Comparison of ENCODE assay signal across 8 cellular contexts in the genomic region with DNA sequence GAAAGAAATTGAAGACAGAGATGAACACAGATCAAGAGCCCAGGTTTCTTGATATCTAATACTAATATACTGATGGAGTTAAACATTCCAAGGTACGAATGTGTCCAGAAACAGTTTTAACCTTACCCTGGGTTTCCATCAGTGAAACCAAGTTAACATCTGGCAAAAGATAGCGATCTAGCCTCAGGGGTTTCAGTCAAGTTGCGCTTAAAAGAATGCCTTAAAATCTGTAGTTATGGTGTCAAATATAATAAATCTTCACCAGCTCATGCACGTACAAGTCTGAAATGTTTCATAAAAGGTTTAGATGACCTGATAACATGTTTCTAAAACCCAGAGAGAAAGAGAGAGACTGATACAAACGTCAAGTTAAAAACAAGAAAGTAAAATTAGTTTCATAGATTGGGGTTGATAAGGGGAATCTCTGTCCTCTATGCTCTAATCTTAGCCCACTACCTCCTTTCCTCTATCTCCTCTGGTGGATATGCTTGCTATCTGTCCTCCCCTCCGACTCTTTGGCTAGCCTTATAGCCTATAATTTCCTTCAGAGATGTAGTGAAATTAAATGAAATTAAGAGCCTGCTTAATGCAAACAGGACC. TPM values are rescaled to one million over a fixed set of nuclear protein-coding genes. Genes with fewer than 3 reads are reported as not detected.
DNase-seq lines count a peak whose midpoint lies in the region; ATAC-seq and TF ChIP-seq lines count a peak whose summit lies in the region.
"Had no signal": no experiment of that assay in that cellular context is flagged by ENCODE, and none has a peak within 500 bp of the region (broad histone marks: within the 10 kb centered on the region; RNA-seq: fewer than 3 reads in every experiment).

No MANE protein-coding gene starts in this region.

- H4K20me1 ChIP-seq in hepatocyte (ENCODE audit: insufficient read depth, poor library complexity, severe bottlenecking), result no peaks in the 10 kb centered on the region

- no peaks in the 10 kb centered on the region for H3K79me2 ChIP-seq in hepatocyte

- no peaks in the 10 kb centered on the region for H3K9me3 ChIP-seq in hepatocyte (ENCODE audit: low read depth)

- in situ Hi-C loops in GM13976 (cut with MboI; ENCODE audit: low sequenced_read_pairs, unreplicated experiment), result no loop called here

- no peaks in the 10 kb centered on the region for H3K9me2 ChIP-seq in hepatocyte (replicated peaks; ENCODE audit: insufficient read depth)

- peaks cover 4% of the 10 kb centered on the region for H3K27me3 Mint-ChIP-seq in activated B cell treated with CpG ODN at 0.5 μM for 24 hours
- H3K27me3 Mint-ChIP-seq in stimulated activated naive B cell treated with anti-CD40 and anti-IgM and Interleukin-4, amounts not matched to agents 10 μg/mL and 1 μg/mL and 100 μg/mL, for 72 hours, result peaks cover 0 to under 1% of the 10 kb centered on the region in 2 donors

- 45% methylated on average over 6 of the region's 6 CpGs for WGBS in hepatocyte (ENCODE audit: low lambda C conversion rate, missing lambda C conversion rate)

- POLR2A ChIA-PET in activated B cell treated with CpG ODN at 0.5 μM for 24 hours (lab: Charles Lee), result interaction anchor here (1.1 to 2.3 kb wide), 5 partner anchors 17 to 133 kb away, joined by 3 to 22 read pairs (median 4); partner anchors contain the start of genes FOS, NEK9 and TMED10

- H3K4me3 ChIP-seq in HL-60 (replicated peaks; ENCODE audit: insufficient read depth, low read length), result no peak overlapping the region
- H3K4me3 ChIP-seq in hepatocyte, result no peak overlapping the region

- H3K4me1 Mint-ChIP-seq in activated B cell treated with CpG ODN at 0.5 μM for 24 hours, result peaks cover 24% of the 10 kb centered on the region
- H3K4me1 Mint-ChIP-seq in stimulated activated naive B cell treated with anti-CD40 and anti-IgM and Interleukin-4, amounts not matched to agents 10 μg/mL and 1 μg/mL and 100 μg/mL, for 72 hours, result peaks cover 9 to 21% of the 10 kb centered on the region in 2 donors

- peak overlapping the region; percentile 95 for H3K4me3 Mint-ChIP-seq in activated B cell treated with CpG ODN at 0.5 μM for 24 hours
- peak overlapping the region in 1 of 2 donors; percentile 95 for H3K4me3 Mint-ChIP-seq in stimulated activated naive B cell treated with anti-CD40 and anti-IgM and Interleukin-4, amounts not matched to agents 10 μg/mL and 1 μg/mL and 100 μg/mL, for 72 hours

- peak overlapping the region; percentile 69 for H3K4me2 ChIP-seq in hepatocyte

- CTCF ChIA-PET in activated B cell treated with CpG ODN at 0.5 μM for 24 hours (lab: Charles Lee), result interaction anchor here (1.4 kb wide), 1 partner anchor 38 kb away, joined by 4 read pairs; no protein-coding TSS in a partner anchor

- peaks cover 2% of the 10 kb centered on the region for H3K36me3 Mint-ChIP-seq in activated B cell treated with CpG ODN at 0.5 μM for 24 hours (ENCODE audit: low read depth)
- no peaks in the 10 kb centered on the region for H3K36me3 Mint-ChIP-seq in stimulated activated naive B cell treated with anti-CD40 and anti-IgM and Interleukin-4, amounts not matched to agents 10 μg/mL and 1 μg/mL and 100 μg/mL, for 72 hours

- H2AFZ ChIP-seq in hepatocyte, result no peak overlapping the region

- H3K27me3 ChIP-seq in HL-60 (ENCODE audit: insufficient read depth, poor library complexity, severe bottlenecking), result no peaks in the 10 kb centered on the region
- no peaks in the 10 kb centered on the region for H3K27me3 ChIP-seq in hepatocyte

- no peaks in the 10 kb centered on the region for H3K9me3 Mint-ChIP-seq in activated B cell treated with CpG ODN at 0.5 μM for 24 hours
- H3K9me3 Mint-ChIP-seq in stimulated activated naive B cell treated with anti-CD40 and anti-IgM and Interleukin-4, amounts not matched to agents 10 μg/mL and 1 μg/mL and 100 μg/mL, for 72 hours, result no peaks in the 10 kb centered on the region

- H3K27ac Mint-ChIP-seq in activated B cell treated with CpG ODN at 0.5 μM for 24 hours, result peak overlapping the region; percentile 100
- H3K27ac Mint-ChIP-seq in stimulated activated naive B cell treated with anti-CD40 and anti-IgM and Interleukin-4, amounts not matched to agents 10 μg/mL and 1 μg/mL and 100 μg/mL, for 72 hours, result peak overlapping the region; percentile 99

- H3K27ac ChIP-seq in HL-60 (replicated peaks), result peak overlapping the region; percentile 100
- peak overlapping the region; percentile 94 for H3K27ac ChIP-seq in hepatocyte

- intact Hi-C loops in activated B cell treated with CpG ODN at 0.5 μM for 24 hours (cut with micrococcal nuclease), result loop anchor here (1.0 to 5.0 kb wide), 8 partner anchors 18 to 401 kb away; partner anchors contain the start of genes FOS, TMED10 and TTLL5

- DNase-seq in HL-60 (ENCODE audit: low read depth in 1 of 2, low spot score in 1 of 2), result no peak
- no peak for DNase-seq in activated B cell treated with CpG ODN at 0.5 μM for 24 hours
- no peak for DNase-seq in hepatocyte (ENCODE audit: low spot score)
- no peak for DNase-seq in stimulated activated naive B cell treated with anti-CD40 and anti-IgM and Interleukin-4, amounts not matched to agents 10 μg/mL and 1 μg/mL and 100 μg/mL, for 72 hours
- no peak for DNase-seq in NCI-H1105 treated with DMSO at 0.1 percent for 48 hours (lab: John Stamatoyannopoulos, UW)
- no peak for DNase-seq in GM13976 (ENCODE audit: low spot score)
- DNase-seq: NCI-H2081 treated with DMSO at 0.1 percent for 48 hours had no signal

- peaks cover 30% of the 10 kb centered on the region for H3K4me1 ChIP-seq in hepatocyte (ENCODE audit: insufficient read depth)

- TF ChIP-seq CTCF in HL-60 (IDR thresholded peaks at IDR 0.05; ENCODE audit: insufficient read depth, low read length) (no peak), activated B cell treated with CpG ODN at 0.5 μM for 24 hours (IDR thresholded peaks at IDR 0.05) (no peak), hepatocyte (IDR thresholded peaks at IDR 0.05; ENCODE audit: poor library complexity) (no peak), GM13976 (IDR thresholded peaks at IDR 0.05; ENCODE audit: borderline replicate concordance, control extremely low read depth, extremely low read depth, insufficient read depth, missing control alignments) (no peak)

- no peak for ATAC-seq in activated B cell treated with CpG ODN at 0.5 μM for 24 hours (ENCODE audit: low read depth)
- ATAC-seq in stimulated activated naive B cell treated with anti-CD40 and anti-IgM and Interleukin-4, amounts not matched to agents 10 μg/mL and 1 μg/mL and 100 μg/mL, for 72 hours (replicated peaks), result no peak
- no peak for ATAC-seq in HG02884 (IDR thresholded peaks at IDR 0.05; ENCODE audit: unreplicated experiment)

- no peaks in the 10 kb centered on the region for H3K36me3 ChIP-seq in hepatocyte (replicated peaks; ENCODE audit: insufficient read depth, low read depth)

RNA-seq across cellular contexts. Expression of gene FOS, which starts 18.6 kb away (rescaled TPM):
- total RNA-seq in activated B cell treated with CpG ODN at 0.5 μM for 24 hours, result 27.1 and 37.8 TPM in 2 replicates
- total RNA-seq in hepatocyte, result 657 and 865 TPM in 2 replicates
- 935 and 1,189 TPM in 2 replicates for polyA plus RNA-seq in hepatocyte

Comparison
In these comparisons a context has a peak if more than half of its experiments do, and no peak if none do; other contexts are left out.
1. RNA of gene FOS, which starts 18.6 kb away (total RNA-seq): 657 to 865 TPM in hepatocyte; 27.1 to 37.8 TPM in activated B cell treated with CpG ODN at 0.5 μM for 24 hours; every median in the first group is over 10 times any median in the second.